ENCODE assay signal across 9 cellular contexts in genomic region chr7:100692578-100692961, GRCh38. TPM values are rescaled to one million over a fixed set of nuclear protein-coding genes. Genes with fewer than 3 reads are reported as not detected.
DNase-seq lines count a peak whose midpoint lies in the region; ATAC-seq and TF ChIP-seq lines count a peak whose summit lies in the region.
"Had no signal": no experiment of that assay in that cellular context is flagged by ENCODE, and none has a peak within 500 bp of the region (broad histone marks: within the 10 kb centered on the region; RNA-seq: fewer than 3 reads in every experiment).

No MANE protein-coding gene starts in this region.

- H3K27me3 Mint-ChIP-seq in brain (peaks cover 16% of the 10 kb centered on the region), mesothelial cell of epicardium (ENCODE audit: low read depth) (no peaks in the 10 kb centered on the region)

- no peaks in the 10 kb centered on the region for H3K9me3 ChIP-seq in heart right ventricle

- no peak for TF ChIP-seq CTCF in heart right ventricle (IDR thresholded peaks at IDR 0.05)
- no peak for TF ChIP-seq CTCF in brain (conservative IDR thresholded peaks at IDR 0.05)
- no peak for TF ChIP-seq CTCF in mesothelial cell of epicardium (IDR thresholded peaks at IDR 0.05; ENCODE audit: unreplicated experiment)

- H3K36me3 Mint-ChIP-seq in brain (peaks cover 11% of the 10 kb centered on the region), mesothelial cell of epicardium (peaks cover 4% of the 10 kb centered on the region)

- peaks cover 34 to 67% (median 51%) of the 10 kb centered on the region in 9 donors for H3K4me1 ChIP-seq in heart right ventricle

- intact Hi-C loops in heart right ventricle (cut with DNase I) (loop anchor here (5.0 to 10.0 kb wide), 8 partner anchors 80 to 225 kb away; partner anchors contain the start of genes MOSPD3 (in 2 of the 10), PCOLCE (in 2 of the 10) and TSC22D4 (in 1 of the 10)), Right ventricle myocardium inferior (cut with DNase I) (loop anchor here (5.0 kb wide), 4 partner anchors 80 to 225 kb away; partner anchors contain the start of genes FBXO24, LRCH4 and MOSPD3)

- H3K4me1 Mint-ChIP-seq in brain (peaks cover 53% of the 10 kb centered on the region), mesothelial cell of epicardium (peaks cover 20% of the 10 kb centered on the region)

- DNase-seq in heart right ventricle (no peak), Right ventricle myocardium inferior (ENCODE audit: missing footprints) (no peak), mesothelial cell of epicardium (ENCODE audit: low spot score in 2 of 2, unreplicated experiment in 2 of 2) (no peak), NCI-H524 (lab: John Stamatoyannopoulos, UW) (no peak), NCI-H1105 treated with DMSO at 0.1 percent for 48 hours (lab: John Stamatoyannopoulos, UW) (no peak)
- DNase-seq: KBM-7 had no signal

- 46 to 47% methylated on average over 6 of the region's 6 CpGs for WGBS in heart right ventricle, 2 donors

- H3K27ac ChIP-seq in heart right ventricle, result peak overlapping the region in 3 of 10 donors; percentile 79 to 87 (median 84)

- ATAC-seq in heart right ventricle, result no peak
- ATAC-seq in Right ventricle myocardium inferior, result no peak
- no peak for ATAC-seq in GM21529 (IDR thresholded peaks at IDR 0.05; ENCODE audit: unreplicated experiment)
- no peak for ATAC-seq in GM18858 (IDR thresholded peaks at IDR 0.05; ENCODE audit: unreplicated experiment)

- H3K4me3 ChIP-seq in heart right ventricle, result peak overlapping the region in 9 of 10 donors; percentile 62 to 99 (median 86)

- H3K9me3 Mint-ChIP-seq in brain (peaks cover 0 to 4% (median 0%) of the 10 kb centered on the region in 5 experiments), mesothelial cell of epicardium (no peaks in the 10 kb centered on the region)

- H3K27ac Mint-ChIP-seq in brain, result peak overlapping the region; percentile 90 to 95 (median 93)
- H3K27ac Mint-ChIP-seq in mesothelial cell of epicardium, result peak overlapping the region; percentile 97

- H3K36me3 ChIP-seq in heart right ventricle, result peaks cover 0 to 26% (median 9%) of the 10 kb centered on the region in 9 donors

- H3K27me3 ChIP-seq in heart right ventricle, result no peaks in the 10 kb centered on the region

- H3K4me3 Mint-ChIP-seq in brain (peak overlapping the region; percentile 93 to 98 (median 95)), mesothelial cell of epicardium (peak overlapping the region; percentile 96)

RNA-seq across cellular contexts. Expression of gene GIGYF1, which starts 1.5 kb away (rescaled TPM):
- 10 to 100 TPM; 20.5 to 33.9 (median 24.2) TPM for total RNA-seq in heart right ventricle
- polyA plus RNA-seq in heart right ventricle, result 10 to 100 TPM in 1 of 2 donors, 1 to 10 TPM in 1; 9.4 to 47.3 TPM
- 25.4 TPM for total RNA-seq in Right ventricle myocardium inferior
- 14.2 TPM for polyA plus RNA-seq in brain (ENCODE audit: insufficient read depth, low read depth, low replicate concordance)
- total RNA-seq in mesothelial cell of epicardium, result 98.5 to 99.2 TPM (median 99.1 TPM) in 3 replicates

RNA-seq across cellular contexts. Expression of gene POP7, which starts 13.4 kb away (rescaled TPM):
- total RNA-seq in heart right ventricle (10 to 100 TPM; 23.2 to 34.9 (median 25.3) TPM), Right ventricle myocardium inferior (29.2 TPM), mesothelial cell of epicardium (26.0 to 27.2 TPM (median 26.6 TPM) in 3 replicates)
- polyA plus RNA-seq in heart right ventricle (10 to 100 TPM; 35.5 to 71.5 TPM), brain (ENCODE audit: insufficient read depth, low read depth, low replicate concordance) (63.0 TPM)

RNA-seq across cellular contexts. Expression of gene GNB2, which starts 19.0 kb away (rescaled TPM):
- total RNA-seq in heart right ventricle, result 100 to 1,000 TPM in 7 of 10 donors, 10 to 100 TPM in 3; 91.6 to 150 (median 106) TPM
- 100 to 1,000 TPM in 1 of 2 donors, 10 to 100 TPM in 1; 32.8 to 227 TPM for polyA plus RNA-seq in heart right ventricle
- 120 TPM for total RNA-seq in Right ventricle myocardium inferior
- polyA plus RNA-seq in brain (ENCODE audit: insufficient read depth, low read depth, low replicate concordance), result 600 TPM
- 173 to 178 TPM (median 174 TPM) in 3 replicates for total RNA-seq in mesothelial cell of epicardium

RNA-seq across cellular contexts. Expression of gene EPO, which starts 27.7 kb away (rescaled TPM):
- total RNA-seq in heart right ventricle, result under 1 TPM in 1 of 10 donors, not detected in 9; 0.23 TPM
- polyA plus RNA-seq in heart right ventricle, result not detected
- total RNA-seq in Right ventricle myocardium inferior, result not detected
- polyA plus RNA-seq in brain (ENCODE audit: insufficient read depth, low read depth, low replicate concordance), result not detected
- total RNA-seq in mesothelial cell of epicardium, result 0.16 to 0.27 TPM in 2 of 3 replicates, not detected in the other

RNA-seq across cellular contexts. Expression of gene ACTL6B, which starts 36.3 kb away (rescaled TPM):
- total RNA-seq in heart right ventricle, result not detected
- not detected for polyA plus RNA-seq in heart right ventricle
- total RNA-seq in Right ventricle myocardium inferior, result not detected
- 101 TPM for polyA plus RNA-seq in brain (ENCODE audit: insufficient read depth, low read depth, low replicate concordance)
- not detected in 3 replicates for total RNA-seq in mesothelial cell of epicardium
